ENCODE assay signal across 8 cellular contexts in the genomic region with DNA sequence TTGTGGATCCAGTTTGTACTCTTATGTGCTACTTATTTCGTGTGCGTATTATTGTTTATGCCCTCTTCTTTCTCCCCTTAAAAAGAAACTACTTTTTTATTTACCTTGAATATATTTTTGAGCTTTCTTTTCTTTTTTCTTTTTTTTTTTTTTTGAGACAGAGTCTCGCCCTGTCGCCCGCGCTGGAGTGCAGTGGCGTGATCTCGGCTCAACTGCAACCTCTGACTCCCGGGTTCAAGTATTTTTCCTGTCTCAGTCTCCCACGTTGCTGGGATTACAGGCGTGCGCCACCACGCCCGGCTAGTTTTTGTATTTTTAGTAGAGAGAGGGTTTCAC. TPM values are rescaled to one million over a fixed set of nuclear protein-coding genes. Genes with fewer than 3 reads are reported as not detected.
DNase-seq lines count a peak whose midpoint lies in the region; ATAC-seq, FAIRE-seq and TF ChIP-seq lines count a peak whose summit lies in the region.
"Had no signal": no experiment of that assay in that cellular context is flagged by ENCODE, and none has a peak within 500 bp of the region (broad histone marks: within the 10 kb centered on the region; RNA-seq: fewer than 3 reads in every experiment).

No MANE protein-coding gene starts in this region.

- ATAC-seq in activated CD8-positive, alpha-beta T cell treated with anti-CD3 and anti-CD28 coated beads, Interleukin-2, amount 10 ng/mL, durations not matched to agents 7 days and 5 days = no peak
- ATAC-seq in stimulated activated memory B cell treated with anti-CD40 and anti-IgM and Interleukin-4, amounts not matched to agents 10 μg/mL and 1 μg/mL and 100 μg/mL, for 72 hours = no peak

- H3K9me3 ChIP-seq in iPS-20b (ENCODE audit: insufficient read depth, low read depth, low read length) = no peaks in the 10 kb centered on the region

- no peaks in the 10 kb centered on the region for H3K36me3 Mint-ChIP-seq in HFFc6 (ENCODE audit: low read depth)
- peaks cover 36% of the 10 kb centered on the region for H3K36me3 Mint-ChIP-seq in activated CD8-positive, alpha-beta T cell treated with anti-CD3 and anti-CD28 coated beads, Interleukin-2, amount 10 ng/mL, durations not matched to agents 7 days and 5 days (ENCODE audit: low read depth)
- H3K36me3 Mint-ChIP-seq in stimulated activated memory B cell treated with anti-CD40 and anti-IgM and Interleukin-4, amounts not matched to agents 10 μg/mL and 1 μg/mL and 100 μg/mL, for 72 hours = peaks cover 13% of the 10 kb centered on the region

- H3K4me3 ChIP-seq in iPS-20b (ENCODE audit: low read length) = peak overlapping the region; percentile 88

- H3K4me1 ChIP-seq in iPS-20b (ENCODE audit: insufficient read depth, low read length) = peaks cover 7% of the 10 kb centered on the region

- no peak for DNase-seq in HFFc6
- DNase-seq in activated CD8-positive, alpha-beta T cell treated with anti-CD3 and anti-CD28 coated beads, Interleukin-2, amount 10 ng/mL, durations not matched to agents 7 days and 5 days = no peak
- no peak for DNase-seq in dermis blood vessel endothelial cell
- no peak for DNase-seq in HTR-8/SVneo (ENCODE audit: insufficient read length, low spot score)
- DNase-seq in NCI-H2196 (lab: John Stamatoyannopoulos, UW; ENCODE audit: unreplicated experiment) = no peak
- DNase-seq: SIG-M5 had no signal

- no peak for TF ChIP-seq CTCF in HFFc6 (IDR thresholded peaks at IDR 0.05)

- H3K9ac ChIP-seq in iPS-20b (ENCODE audit: low read depth, low read length) = peak overlapping the region; percentile 76; the same call in 1 of the 2 replicates

- no peak for FAIRE-seq in HTR-8/SVneo (lab: Jason Lieb, UNC)

- no peaks in the 10 kb centered on the region; the same call in 1 of the 2 replicates for H3K27me3 Mint-ChIP-seq in HFFc6 (ENCODE audit: insufficient read depth)
- no peaks in the 10 kb centered on the region for H3K27me3 Mint-ChIP-seq in activated CD8-positive, alpha-beta T cell treated with anti-CD3 and anti-CD28 coated beads, Interleukin-2, amount 10 ng/mL, durations not matched to agents 7 days and 5 days (ENCODE audit: low read depth)
- no peaks in the 10 kb centered on the region for H3K27me3 Mint-ChIP-seq in stimulated activated memory B cell treated with anti-CD40 and anti-IgM and Interleukin-4, amounts not matched to agents 10 μg/mL and 1 μg/mL and 100 μg/mL, for 72 hours

- H3K9me3 Mint-ChIP-seq in HFFc6 = no peaks in the 10 kb centered on the region
- H3K9me3 Mint-ChIP-seq in activated CD8-positive, alpha-beta T cell treated with anti-CD3 and anti-CD28 coated beads, Interleukin-2, amount 10 ng/mL, durations not matched to agents 7 days and 5 days (ENCODE audit: insufficient read depth) = no peaks in the 10 kb centered on the region
- no peaks in the 10 kb centered on the region for H3K9me3 Mint-ChIP-seq in stimulated activated memory B cell treated with anti-CD40 and anti-IgM and Interleukin-4, amounts not matched to agents 10 μg/mL and 1 μg/mL and 100 μg/mL, for 72 hours

- no peaks in the 10 kb centered on the region for H3K27me3 ChIP-seq in iPS-20b (ENCODE audit: insufficient read depth, low read length)

- H3K4me1 Mint-ChIP-seq in HFFc6 (ENCODE audit: low read depth) = peaks cover 41% of the 10 kb centered on the region
- peaks cover 54% of the 10 kb centered on the region for H3K4me1 Mint-ChIP-seq in activated CD8-positive, alpha-beta T cell treated with anti-CD3 and anti-CD28 coated beads, Interleukin-2, amount 10 ng/mL, durations not matched to agents 7 days and 5 days (ENCODE audit: low read depth)
- H3K4me1 Mint-ChIP-seq in stimulated activated memory B cell treated with anti-CD40 and anti-IgM and Interleukin-4, amounts not matched to agents 10 μg/mL and 1 μg/mL and 100 μg/mL, for 72 hours = peaks cover 49% of the 10 kb centered on the region

- H3K36me3 ChIP-seq in iPS-20b (ENCODE audit: insufficient read depth, low read depth, low read length) = peaks cover 17% of the 10 kb centered on the region; the same call in 1 of the 2 replicates

- H3K27ac Mint-ChIP-seq in HFFc6 = peak overlapping the region; percentile 44
- peak overlapping the region; percentile 100 for H3K27ac Mint-ChIP-seq in activated CD8-positive, alpha-beta T cell treated with anti-CD3 and anti-CD28 coated beads, Interleukin-2, amount 10 ng/mL, durations not matched to agents 7 days and 5 days
- peak overlapping the region; percentile 97 for H3K27ac Mint-ChIP-seq in stimulated activated memory B cell treated with anti-CD40 and anti-IgM and Interleukin-4, amounts not matched to agents 10 μg/mL and 1 μg/mL and 100 μg/mL, for 72 hours

- H3K27ac ChIP-seq in iPS-20b (ENCODE audit: low read length) = no peak overlapping the region

- POLR2A ChIA-PET in activated CD8-positive, alpha-beta T cell treated with anti-CD3 and anti-CD28 coated beads, Interleukin-2, amount 10 ng/mL, durations not matched to agents 7 days and 5 days (lab: Charles Lee) = interaction anchor here (1.0 to 2.1 kb wide), 3 partner anchors 23 to 277 kb away, joined by 3 to 19 read pairs (median 8); a partner anchor contains a TSS

- peak overlapping the region; percentile 99 for H3K4me3 Mint-ChIP-seq in HFFc6
- peak overlapping the region; percentile 99 for H3K4me3 Mint-ChIP-seq in activated CD8-positive, alpha-beta T cell treated with anti-CD3 and anti-CD28 coated beads, Interleukin-2, amount 10 ng/mL, durations not matched to agents 7 days and 5 days
- H3K4me3 Mint-ChIP-seq in stimulated activated memory B cell treated with anti-CD40 and anti-IgM and Interleukin-4, amounts not matched to agents 10 μg/mL and 1 μg/mL and 100 μg/mL, for 72 hours = peak overlapping the region; percentile 99

- CTCF ChIA-PET in activated CD8-positive, alpha-beta T cell treated with anti-CD3 and anti-CD28 coated beads, Interleukin-2, amount 10 ng/mL, durations not matched to agents 7 days and 5 days (lab: Charles Lee) = interaction anchor here (0.7 to 1.8 kb wide), 7 partner anchors 17 to 97 kb away, joined by 3 to 8 read pairs (median 4); a partner anchor contains a TSS

RNA-seq across cellular contexts. Expression of a gene that starts 1.5 kb away (rescaled TPM):
- 10 to 100 TPM; 24.8 to 32.4 (median 27.9) TPM for total RNA-seq in HFFc6 (2021; fragmentation: NEBNext Ultra II Directional; extraction: Animal tissue kit (Norgen Biotek cat#: 25700))
- total RNA-seq in activated CD8-positive, alpha-beta T cell treated with anti-CD3 and anti-CD28 coated beads, Interleukin-2, amount 10 ng/mL, durations not matched to agents 7 days and 5 days = 10 to 100 TPM; 40.2 to 42.4 TPM
- 16.4 and 17.4 TPM in 2 replicates for total RNA-seq in dermis blood vessel endothelial cell

RNA-seq across cellular contexts. Expression of a gene that starts 21.9 kb away (rescaled TPM):
- 1,000 to 10,000 TPM; 1,595 to 1,900 (median 1,723) TPM for total RNA-seq in HFFc6 (2021; fragmentation: NEBNext Ultra II Directional; extraction: Animal tissue kit (Norgen Biotek cat#: 25700))
- total RNA-seq in activated CD8-positive, alpha-beta T cell treated with anti-CD3 and anti-CD28 coated beads, Interleukin-2, amount 10 ng/mL, durations not matched to agents 7 days and 5 days = 1,000 to 10,000 TPM; 1,654 to 1,730 TPM
- 934 and 1,256 TPM in 2 replicates for total RNA-seq in dermis blood vessel endothelial cell

RNA-seq across cellular contexts. Expression of a gene that starts 55.1 kb away (rescaled TPM):
- total RNA-seq in HFFc6 (2021; fragmentation: NEBNext Ultra II Directional; extraction: Animal tissue kit (Norgen Biotek cat#: 25700)) = not detected
- total RNA-seq in activated CD8-positive, alpha-beta T cell treated with anti-CD3 and anti-CD28 coated beads, Interleukin-2, amount 10 ng/mL, durations not matched to agents 7 days and 5 days = under 1 TPM; 0.55 to 0.94 TPM
- total RNA-seq in dermis blood vessel endothelial cell = not detected in 2 replicates

Comparison
In these comparisons a context has a peak if more than half of its experiments do, and no peak if none do; other contexts are left out.
1. H3K27ac Mint-ChIP-seq: peak in every context shown above with its lines; median percentile 100 in activated CD8-positive, alpha-beta T cell treated with anti-CD3 and anti-CD28 coated beads, Interleukin-2, amount 10 ng/mL, durations not matched to agents 7 days and 5 days; 97 in stimulated activated memory B cell treated with anti-CD40 and anti-IgM and Interleukin-4, amounts not matched to agents 10 μg/mL and 1 μg/mL and 100 μg/mL, for 72 hours; 44 in HFFc6.